In genomic region chr11:62560566-62561103, GRCh38 we compare ENCODE assay signal across 1 cellular context.
A peak's percentile ranks its signal among the peaks of the same experiment; 100 is the strongest.
TF ChIP-seq lines count a peak whose summit lies in the region.

No MANE protein-coding gene starts in this region.

TF ChIP-seq in HepG2, 621 proteins besides CTCF, POLR2A, EP300 and RAD21 (continued from another document and continues in another):
- TF ChIP-seq RERE (CRISPR knock-in tag; IDR thresholded peaks at IDR 0.05; ENCODE audit: low read depth) (no peak), LCORL (IDR thresholded peaks at IDR 0.05) (no peak), LCORL (CRISPR knock-in tag; IDR thresholded peaks at IDR 0.05) (peak; percentile 88), SP4 (CRISPR knock-in tag; IDR thresholded peaks at IDR 0.05) (no peak), MAZ (IDR thresholded peaks at IDR 0.05; ENCODE audit: borderline replicate concordance, low read depth, low read length) (no peak), MAZ (CRISPR knock-in tag; IDR thresholded peaks at IDR 0.05; ENCODE audit: low read depth) (0 out of 2 replicates have a peak, but pooled peaks have one; percentile 25), ZNF292 (CRISPR knock-in tag; IDR thresholded peaks at IDR 0.05; ENCODE audit: borderline replicate concordance, low read depth) (no peak), FOXJ3 (CRISPR knock-in tag; IDR thresholded peaks at IDR 0.05; ENCODE audit: borderline replicate concordance) (no peak), ZNF646 (CRISPR knock-in tag; IDR thresholded peaks at IDR 0.05) (0 out of 2 replicates have a peak, but pooled peaks have one; percentile 43), DR1 (CRISPR knock-in tag; IDR thresholded peaks at IDR 0.05) (no peak), ZGPAT (CRISPR knock-in tag; IDR thresholded peaks at IDR 0.05) (peak; percentile 54; the same call in 1 of the 2 replicates), ZBTB7B (CRISPR knock-in tag; IDR thresholded peaks at IDR 0.05) (no peak), ZFX (CRISPR knock-in tag; IDR thresholded peaks at IDR 0.05; ENCODE audit: low read depth) (peak; percentile 69; the same call in 1 of the 2 replicates), ZBTB2 (CRISPR knock-in tag; IDR thresholded peaks at IDR 0.05; ENCODE audit: low read depth) (no peak), XRCC5 (optimal IDR thresholded peaks at IDR 0.05; ENCODE audit: low read length) (peak; percentile 86), ELF3 (CRISPR knock-in tag; IDR thresholded peaks at IDR 0.05) (peak; percentile 57; the same call in 1 of the 2 replicates), ZNF609 (CRISPR knock-in tag; IDR thresholded peaks at IDR 0.05; ENCODE audit: borderline replicate concordance) (peak; percentile 36; the same call in 1 of the 2 replicates), ATF2 (CRISPR knock-in tag; IDR thresholded peaks at IDR 0.05) (0 out of 2 replicates have a peak, but pooled peaks have one; percentile 22), ZNF572 (CRISPR knock-in tag; IDR thresholded peaks at IDR 0.05) (no peak), CBX2 (IDR thresholded peaks at IDR 0.05; ENCODE audit: low read depth, low read length) (no peak), CBX2 (CRISPR knock-in tag; IDR thresholded peaks at IDR 0.05; ENCODE audit: low read depth) (no peak), HNF1B (CRISPR knock-in tag; IDR thresholded peaks at IDR 0.05) (0 out of 2 replicates have a peak, but pooled peaks have one; percentile 23), ZSCAN29 (CRISPR knock-in tag; conservative IDR thresholded peaks at IDR 0.05) (no peak), NFE2L1 (CRISPR knock-in tag; IDR thresholded peaks at IDR 0.05; ENCODE audit: borderline replicate concordance) (no peak), ARID2 (CRISPR knock-in tag; IDR thresholded peaks at IDR 0.05; ENCODE audit: borderline replicate concordance) (no peak), ZNF619 (CRISPR knock-in tag; IDR thresholded peaks at IDR 0.05) (no peak), HDAC1 (CRISPR knock-in tag; IDR thresholded peaks at IDR 0.05) (peak; percentile 37; the same call in 1 of the 2 replicates), ZMYM4 (CRISPR knock-in tag; IDR thresholded peaks at IDR 0.05) (no peak; the same call in 1 of the 2 replicates), POGK (CRISPR knock-in tag; conservative IDR thresholded peaks at IDR 0.05) (no peak), MZF1 (CRISPR knock-in tag; IDR thresholded peaks at IDR 0.05; ENCODE audit: borderline replicate concordance) (no peak)
